In the genomic region with DNA sequence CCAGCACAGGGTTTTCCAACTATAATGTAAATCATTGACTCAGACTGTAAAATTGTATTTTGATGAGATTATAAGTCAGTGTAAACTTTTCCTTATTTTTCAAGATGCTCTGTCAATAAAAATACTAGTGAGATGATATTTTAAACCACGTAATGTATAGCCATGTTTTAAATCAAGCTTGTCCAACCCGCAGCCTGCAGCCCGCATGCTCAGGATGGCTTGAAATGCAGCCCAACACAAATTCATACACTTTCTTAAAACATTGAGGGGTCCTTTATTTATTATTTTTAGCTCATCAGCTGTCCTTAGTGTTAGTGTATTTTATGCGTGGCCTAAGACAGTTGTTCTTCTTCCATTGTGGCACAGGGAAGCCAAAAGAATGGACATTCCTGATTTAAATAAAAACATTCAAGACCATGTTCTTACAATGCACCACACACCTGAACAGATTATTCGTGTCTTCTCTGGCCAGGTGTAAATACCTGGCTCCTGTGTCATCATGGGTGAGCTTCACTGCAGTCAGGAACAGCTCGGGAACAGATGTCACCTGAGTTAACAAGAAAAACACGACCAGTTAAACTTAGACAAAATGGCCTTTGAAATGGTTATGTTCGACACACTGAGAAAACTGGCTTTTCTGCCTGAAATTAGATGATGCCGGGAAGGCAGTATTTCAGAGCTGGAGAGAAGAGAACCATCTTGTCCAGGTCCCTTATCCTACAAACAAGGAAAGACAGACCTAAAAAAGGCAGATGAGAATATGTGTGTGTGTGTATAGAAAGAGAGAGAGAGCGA, we compare ENCODE assay signal across 15 cellular contexts. TPM values are rescaled to one million over a fixed set of nuclear protein-coding genes. Genes with fewer than 3 reads are reported as not detected.
DNase-seq lines count a peak whose midpoint lies in the region; TF ChIP-seq lines count a peak whose summit lies in the region.
"Had no signal": no experiment of that assay in that cellular context is flagged by ENCODE, and none has a peak within 500 bp of the region (broad histone marks: within the 10 kb centered on the region; RNA-seq: fewer than 3 reads in every experiment).

No MANE protein-coding gene starts in this region.

- H3K27ac ChIP-seq in mammary epithelial cell (ENCODE audit: insufficient read depth, low read depth, low read length) (no peak overlapping the region), trophoblast cell (ENCODE audit: low read depth, low read length) (no peak overlapping the region)
- H3K27ac ChIP-seq: BLaER1 had no signal

- dilution Hi-C loops in mammary epithelial cell (cut with HindIII; ENCODE audit: low sequenced_read_pairs) = loop anchor here (5.0 kb wide), 1 partner anchor 34 kb away; no protein-coding TSS in a partner anchor

- no peak overlapping the region for H3K14ac ChIP-seq in trophoblast cell (ENCODE audit: low read length)

- H3K27me3 Mint-ChIP-seq in MCF 10A (ENCODE audit: insufficient read depth, unreplicated experiment) = no peaks in the 10 kb centered on the region
- H3K27me3 Mint-ChIP-seq: CD4-positive, alpha-beta memory T cell had no signal

- H3K9me3 ChIP-seq in mammary epithelial cell (replicated peaks; ENCODE audit: insufficient read depth, low read length) (no peaks in the 10 kb centered on the region), trophoblast cell (ENCODE audit: insufficient read depth, low read depth, low read length) (peaks cover 3% of the 10 kb centered on the region)

- H3K9ac ChIP-seq in mammary epithelial cell (ENCODE audit: insufficient read depth, low read length) = no peak overlapping the region
- no peak overlapping the region for H3K9ac ChIP-seq in trophoblast cell (ENCODE audit: low read length)
- H3K9ac ChIP-seq: BLaER1 had no signal

- CTCF ChIA-PET in mammary epithelial cell (lab: Charles Lee; ENCODE audit: low non-redundant PET) (no interaction called here), MCF 10A (lab: Yijun Ruan, JAX) (no interaction called here)

- no peak overlapping the region for H3K4me3 ChIP-seq in mammary epithelial cell (replicated peaks in 1 of 3; ENCODE audit: insufficient read depth in 1 of 3, low read depth in 2 of 3, low read length in 3 of 3)
- no peak overlapping the region for H3K4me3 ChIP-seq in epithelial cell of esophagus (ENCODE audit: low read length)
- no peak overlapping the region for H3K4me3 ChIP-seq in trophoblast cell (ENCODE audit: low read depth, low read length)
- H3K4me3 ChIP-seq: BLaER1 had no signal

- 88% methylated on average over 10 of the region's 10 CpGs for WGBS in mammary epithelial cell (ENCODE audit: low coverage, missing lambda C conversion rate)
- 100% methylated on average over 1 of the region's 10 CpGs for WGBS in trophoblast cell (ENCODE audit: extremely low coverage, insufficient coverage, insufficient read length)

- H3K4me1 Mint-ChIP-seq in MCF 10A (ENCODE audit: insufficient read depth, unreplicated experiment) = peaks cover 10% of the 10 kb centered on the region
- H3K4me1 Mint-ChIP-seq: H9 had no signal

- no peak overlapping the region for H4K12ac ChIP-seq in trophoblast cell (ENCODE audit: low read depth, low read length)

- POLR2A ChIA-PET in MCF 10A (lab: Yijun Ruan, JAX) = interaction anchor here (0.7 kb wide), 1 partner anchor 18 kb away, joined by 3 read pairs; no protein-coding TSS in a partner anchor

- H2BK12ac ChIP-seq in trophoblast cell (ENCODE audit: low read length) = no peak overlapping the region

- H3K79me2 ChIP-seq in mammary epithelial cell (ENCODE audit: insufficient read depth, low read length) = peaks cover 42% of the 10 kb centered on the region
- H3K79me2 ChIP-seq in trophoblast cell (ENCODE audit: control insufficient read depth, insufficient read depth, low read length, poor library complexity) = no peaks in the 10 kb centered on the region

- H3K27me3 ChIP-seq in mammary epithelial cell (ENCODE audit: insufficient read depth, low read length) (no peaks in the 10 kb centered on the region), trophoblast cell (ENCODE audit: insufficient read depth, low read length) (no peaks in the 10 kb centered on the region)
- H3K27me3 ChIP-seq: BLaER1 had no signal

- no peak overlapping the region for H2AK5ac ChIP-seq in trophoblast cell (ENCODE audit: low read length)

- H3K36me3 Mint-ChIP-seq in MCF 10A (ENCODE audit: insufficient read depth, unreplicated experiment) = peaks cover 63% of the 10 kb centered on the region

- no peak overlapping the region for H2BK120ac ChIP-seq in trophoblast cell (ENCODE audit: insufficient read depth, low read length, poor library complexity)

- peaks cover 48% of the 10 kb centered on the region for H3K36me3 ChIP-seq in mammary epithelial cell (ENCODE audit: insufficient read depth, low read length)
- H3K36me3 ChIP-seq in trophoblast cell (ENCODE audit: control insufficient read depth in 1 of 2, insufficient read depth in 2 of 2, low read length in 2 of 2) = peaks cover 44% of the 10 kb centered on the region in 2 experiments

- no peaks in the 10 kb centered on the region for H3K9me3 Mint-ChIP-seq in MCF 10A (ENCODE audit: unreplicated experiment)
- H3K9me3 Mint-ChIP-seq: CD14-positive monocyte; CD4-positive, alpha-beta memory T cell; H9 had no signal

- no peak overlapping the region for H3K4me3 Mint-ChIP-seq in MCF 10A (ENCODE audit: unreplicated experiment)
- H3K4me3 Mint-ChIP-seq: CD14-positive monocyte; CD4-positive, alpha-beta memory T cell; H9 had no signal

- H3K79me1 ChIP-seq in trophoblast cell (ENCODE audit: low read length) = no peaks in the 10 kb centered on the region

- BruUV-seq in mammary epithelial cell (replicated peaks; lab: Mats Ljungman, UMichigan) = no TSS peak
- BruUV-seq in MCF 10A (replicated peaks; lab: Mats Ljungman, UMichigan) = no TSS peak

- no peak overlapping the region for H2AFZ ChIP-seq in mammary epithelial cell (ENCODE audit: low read depth, low read length)
- no peak overlapping the region for H2AFZ ChIP-seq in trophoblast cell (ENCODE audit: insufficient read depth, low read length, poor library complexity)

- H3K23ac ChIP-seq in trophoblast cell (ENCODE audit: low read length) = no peak overlapping the region

- TF ChIP-seq CTCF in mammary epithelial cell (conservative IDR thresholded peaks at IDR 0.05 in 1 of 2, IDR thresholded peaks at IDR 0.05 in 1 of 2; ENCODE audit: extremely low read depth in 1 of 2, insufficient read depth in 1 of 2, low read depth in 1 of 2, low read length in 2 of 2) (no peak), MCF 10A (IDR thresholded peaks at IDR 0.05; ENCODE audit: unreplicated experiment) (no peak), epithelial cell of esophagus (IDR thresholded peaks at IDR 0.05; ENCODE audit: insufficient read depth, low read depth, low read length, missing control alignments) (no peak)

- peaks cover 15% of the 10 kb centered on the region for H3K4me1 ChIP-seq in mammary epithelial cell (ENCODE audit: insufficient read depth, low read length)
- H3K4me1 ChIP-seq in trophoblast cell (ENCODE audit: control insufficient read depth in 1 of 2, insufficient read depth in 2 of 2, low read length in 2 of 2) = no peaks in the 10 kb centered on the region

- no peak overlapping the region for H3K4ac ChIP-seq in trophoblast cell (ENCODE audit: low read depth, low read length)

- H2BK5ac ChIP-seq in trophoblast cell (ENCODE audit: low read depth, low read length, poor library complexity) = no peak overlapping the region

- no peak overlapping the region for H3K18ac ChIP-seq in trophoblast cell (ENCODE audit: low read length)

- H3K4me2 ChIP-seq in mammary epithelial cell (ENCODE audit: insufficient read depth, low read depth, low read length) (no peak overlapping the region), trophoblast cell (ENCODE audit: low read length) (no peak overlapping the region)
- H3K4me2 ChIP-seq: BLaER1 had no signal

- in situ Hi-C loops in mammary epithelial cell (cut with MboI; ENCODE audit: low sequenced_read_pairs in 2 of 2) = no loop called here

- no peak overlapping the region for H4K8ac ChIP-seq in trophoblast cell (ENCODE audit: low read depth, low read length)

- no peak overlapping the region for H3K27ac Mint-ChIP-seq in MCF 10A (ENCODE audit: low read depth, unreplicated experiment)
- H3K27ac Mint-ChIP-seq: CD4-positive, alpha-beta memory T cell; H9 had no signal

- no peak overlapping the region for H4K91ac ChIP-seq in trophoblast cell (ENCODE audit: low read depth, low read length)

- no peaks in the 10 kb centered on the region for H4K20me1 ChIP-seq in mammary epithelial cell (ENCODE audit: insufficient read depth, low read length)

- intact Hi-C loops in mammary epithelial cell (cut with micrococcal nuclease) (no loop called here), MCF 10A (cut with micrococcal nuclease) (no loop called here)

- DNase-seq in mammary epithelial cell = peak; percentile 16
- no peak for DNase-seq in MCF 10A (ENCODE audit: unreplicated experiment)
- peak; percentile 32 for DNase-seq in epithelial cell of esophagus (ENCODE audit: low read depth)
- DNase-seq in trophoblast cell = peak; percentile 77 to 91
- DNase-seq in NCI-H2029 (lab: John Stamatoyannopoulos, UW) = no peak
- DNase-seq in HCEC 1CT = no peak
- no peak for DNase-seq in activated CD4-positive, alpha-beta T cell treated with anti-CD3 and anti-CD28 coated beads, Interleukin-2, amount 50 U/mL, for 4 hours
- DNase-seq: 8988T; CD4-positive, alpha-beta memory T cell; DMS153; DMS79 treated with DMSO at 0.1 percent for 48 hours; GF-D8; H9 had no signal

RNA-seq across cellular contexts. Expression of gene PITRM1, which starts 5.9 kb away (rescaled TPM):
- 100 to 1,000 TPM in 1 of 2 donors, 10 to 100 TPM in 1; 99.0 to 127 TPM for total RNA-seq in mammary epithelial cell
- polyA plus RNA-seq in mammary epithelial cell = 71.5 TPM
- polyA minus RNA-seq in mammary epithelial cell = 118 TPM
- 132 and 136 TPM in 2 replicates for total RNA-seq in MCF 10A (2022)
- 38.5 and 39.4 TPM in 2 replicates for polyA plus RNA-seq in trophoblast cell (2013)

Comparison
In these comparisons a context has a peak if more than half of its experiments do, and no peak if none do; other contexts are left out.
1. DNase-seq: peak in mammary epithelial cell (single experiment), epithelial cell of esophagus (single experiment) and trophoblast cell (2 of 2); none in MCF 10A (single experiment), NCI-H2029 (single experiment), HCEC 1CT (single experiment) and activated CD4-positive, alpha-beta T cell treated with anti-CD3 and anti-CD28 coated beads, Interleukin-2, amount 50 U/mL, for 4 hours (0 of 2).